In genomic region chr1:165392634-165393571, GRCh38 we compare ENCODE assay signal across 8 cellular contexts. TPM values are rescaled to one million over a fixed set of nuclear protein-coding genes. Genes with fewer than 3 reads are reported as not detected.
A peak's percentile ranks its signal among the peaks of the same experiment; 100 is the strongest.
DNase-seq lines count a peak whose midpoint lies in the region; ATAC-seq and TF ChIP-seq lines count a peak whose summit lies in the region.

No MANE protein-coding gene starts in this region.

- no peak overlapping the region for H3K27ac ChIP-seq in HUES48 (ENCODE audit: low read depth, low read length)
- H3K27ac ChIP-seq in OCI-LY1 (ENCODE audit: low read depth, low read length, poor library complexity, severe bottlenecking): no peak overlapping the region
- H3K27ac ChIP-seq in naive thymus-derived CD4-positive, alpha-beta T cell (ENCODE audit: low read depth, low read length): no peak overlapping the region

- H3K9ac ChIP-seq in HUES48 (ENCODE audit: low read depth, low read length) (no peak overlapping the region), OCI-LY1 (ENCODE audit: low read length) (no peak overlapping the region)

- POLR2A ChIA-PET in naive thymus-derived CD4-positive, alpha-beta T cell (lab: Charles Lee): interaction anchor here (0.8 to 1.5 kb wide), 3 partner anchors 196 to 377 kb away, joined by 3 to 7 read pairs (median 4); no protein-coding TSS in a partner anchor

- no peaks in the 10 kb centered on the region for H3K36me3 ChIP-seq in HUES48 (ENCODE audit: control insufficient read depth, insufficient read depth, low read length)
- no peaks in the 10 kb centered on the region for H3K36me3 ChIP-seq in OCI-LY1 (ENCODE audit: insufficient read depth, low read length)
- no peaks in the 10 kb centered on the region for H3K36me3 ChIP-seq in naive thymus-derived CD4-positive, alpha-beta T cell (ENCODE audit: control insufficient read depth in 2 of 3, insufficient read depth in 3 of 3, low read length in 3 of 3)

- no peak for TF ChIP-seq POLR2A in erythroblast (IDR thresholded peaks at IDR 0.05; ENCODE audit: low read length)

- no peaks in the 10 kb centered on the region for H3K9me2 ChIP-seq in OCI-LY1 (ENCODE audit: low read depth, low read length)

- peaks cover 17 to 35% (median 26%) of the 10 kb centered on the region in 7 donors for H3K4me1 Mint-ChIP-seq in naive thymus-derived CD4-positive, alpha-beta T cell
- peaks cover 17% of the 10 kb centered on the region for H3K4me1 Mint-ChIP-seq in stimulated activated effector memory CD8-positive, alpha-beta T cell treated with anti-CD3 and anti-CD28 coated beads, Interleukin-12 subunit alpha, Interleukin-12 subunit beta, amount 100 ng/mL, for 72 hours

- no peaks in the 10 kb centered on the region for H3F3A ChIP-seq in OCI-LY1 (ENCODE audit: insufficient read depth, low read length)

- TF ChIP-seq CTCF in OCI-LY1 (IDR thresholded peaks at IDR 0.05; ENCODE audit: low read length): peak; percentile 97

- ATAC-seq in GM21526 (IDR thresholded peaks at IDR 0.05; ENCODE audit: low FRiP score, unreplicated experiment): peak; percentile 98
- peak; percentile 100 for ATAC-seq in naive thymus-derived CD4-positive, alpha-beta T cell
- peak; percentile 97 for ATAC-seq in stimulated activated effector memory CD8-positive, alpha-beta T cell treated with anti-CD3 and anti-CD28 coated beads, Interleukin-12 subunit alpha, Interleukin-12 subunit beta, amount 100 ng/mL, for 72 hours

- H3K27me3 ChIP-seq in HUES48 (ENCODE audit: control insufficient read depth, insufficient read depth, low read length): peaks cover 3% of the 10 kb centered on the region; the same call in 1 of the 2 replicates
- peaks cover 7% of the 10 kb centered on the region; the same call in 1 of the 2 replicates for H3K27me3 ChIP-seq in OCI-LY1 (ENCODE audit: insufficient read depth, low read length)
- H3K27me3 ChIP-seq in naive thymus-derived CD4-positive, alpha-beta T cell (ENCODE audit: control insufficient read depth in 2 of 2, insufficient read depth in 2 of 2, low read length in 2 of 2): peaks cover 7 to 21% of the 10 kb centered on the region in 2 donors

- no peaks in the 10 kb centered on the region for H3K36me3 Mint-ChIP-seq in naive thymus-derived CD4-positive, alpha-beta T cell
- H3K36me3 Mint-ChIP-seq in stimulated activated effector memory CD8-positive, alpha-beta T cell treated with anti-CD3 and anti-CD28 coated beads, Interleukin-12 subunit alpha, Interleukin-12 subunit beta, amount 100 ng/mL, for 72 hours: peaks cover 9% of the 10 kb centered on the region

- peak overlapping the region; percentile 45 to 94 (median 90) for H3K27ac Mint-ChIP-seq in naive thymus-derived CD4-positive, alpha-beta T cell
- peak overlapping the region; percentile 83 for H3K27ac Mint-ChIP-seq in stimulated activated effector memory CD8-positive, alpha-beta T cell treated with anti-CD3 and anti-CD28 coated beads, Interleukin-12 subunit alpha, Interleukin-12 subunit beta, amount 100 ng/mL, for 72 hours

- H2AFZ ChIP-seq in OCI-LY1 (ENCODE audit: low read length): no peak overlapping the region

- CTCF ChIA-PET in naive thymus-derived CD4-positive, alpha-beta T cell (lab: Charles Lee): interaction anchor here (0.6 to 5.3 kb wide), 24 partner anchors 8 to 539 kb away, joined by 3 to 127 read pairs (median 4); no protein-coding TSS in a partner anchor

- no peaks in the 10 kb centered on the region for H3K9me3 ChIP-seq in HUES48 (ENCODE audit: control insufficient read depth, insufficient read depth, low read length)
- no peaks in the 10 kb centered on the region for H3K9me3 ChIP-seq in OCI-LY1 (ENCODE audit: low read length)
- no peaks in the 10 kb centered on the region for H3K9me3 ChIP-seq in naive thymus-derived CD4-positive, alpha-beta T cell (ENCODE audit: control insufficient read depth in 2 of 3, low read length in 3 of 3)

- H3K4me3 ChIP-seq in HUES48 (ENCODE audit: low read depth, low read length) (peak overlapping the region; percentile 57), OCI-LY1 (ENCODE audit: low read depth, low read length, poor library complexity, severe bottlenecking) (no peak overlapping the region)
- peak overlapping the region; percentile 28 for H3K4me3 ChIP-seq in naive thymus-derived CD4-positive, alpha-beta T cell (ENCODE audit: low read length)

- peak; percentile 64 for DNase-seq in DMS153 (lab: John Stamatoyannopoulos, UW)
- DNase-seq in activated T-cell treated with anti-CD3 and anti-CD28 coated beads for 1 hour (ENCODE audit: low read depth): peak; percentile 82
- DNase-seq in erythroblast (lab: John Stamatoyannopoulos, UW): peak; percentile 78 to 82
- DNase-seq in naive thymus-derived CD4-positive, alpha-beta T cell: peak; percentile 78 to 94 (median 91)
- DNase-seq in stimulated activated effector memory CD8-positive, alpha-beta T cell treated with anti-CD3 and anti-CD28 coated beads, Interleukin-12 subunit alpha, Interleukin-12 subunit beta, amount 100 ng/mL, for 72 hours (ENCODE audit: low spot score in 2 of 2): peak; percentile 73 to 91

- H3K4me2 ChIP-seq in OCI-LY1 (ENCODE audit: low read length): no peak overlapping the region

- H3K4me3 Mint-ChIP-seq in naive thymus-derived CD4-positive, alpha-beta T cell: peak overlapping the region; percentile 59 to 84 (median 75)
- peak overlapping the region; percentile 47 for H3K4me3 Mint-ChIP-seq in stimulated activated effector memory CD8-positive, alpha-beta T cell treated with anti-CD3 and anti-CD28 coated beads, Interleukin-12 subunit alpha, Interleukin-12 subunit beta, amount 100 ng/mL, for 72 hours

- 0 out of 2 replicates have a peak, but pooled peaks cover 3% of the 10 kb centered on the region for H4K20me1 ChIP-seq in OCI-LY1 (ENCODE audit: insufficient read depth, low read length)

- H3K4me1 ChIP-seq in HUES48 (ENCODE audit: control insufficient read depth, insufficient read depth, low read length) (peaks cover 3% of the 10 kb centered on the region; the same call in 1 of the 2 replicates), OCI-LY1 (ENCODE audit: insufficient read depth, low read length, severe bottlenecking) (no peaks in the 10 kb centered on the region)
- H3K4me1 ChIP-seq in naive thymus-derived CD4-positive, alpha-beta T cell (ENCODE audit: control insufficient read depth in 2 of 2, insufficient read depth in 2 of 2, low read length in 2 of 2): peaks cover 13 to 14% of the 10 kb centered on the region in 2 donors

- intact Hi-C loops in naive thymus-derived CD4-positive, alpha-beta T cell (cut with micrococcal nuclease): loop anchor here (1.0 to 5.0 kb wide), 12 partner anchors 11 to 1099 kb away; partner anchors contain the start of genes TMCO1 (in 2 of the 2) and MGST3 (in 1 of the 2)

- H3K9me3 Mint-ChIP-seq in naive thymus-derived CD4-positive, alpha-beta T cell: peaks cover 0 to 5% (median 0%) of the 10 kb centered on the region in 11 donors
- H3K9me3 Mint-ChIP-seq in stimulated activated effector memory CD8-positive, alpha-beta T cell treated with anti-CD3 and anti-CD28 coated beads, Interleukin-12 subunit alpha, Interleukin-12 subunit beta, amount 100 ng/mL, for 72 hours: no peaks in the 10 kb centered on the region

- H3K79me2 ChIP-seq in OCI-LY1 (ENCODE audit: insufficient read depth, low read length): no peaks in the 10 kb centered on the region

- H3K27me3 Mint-ChIP-seq in naive thymus-derived CD4-positive, alpha-beta T cell: peaks cover 59 to 93% (median 80%) of the 10 kb centered on the region in 5 donors

RNA-seq across cellular contexts. Expression of gene LMX1A, which starts 36.4 kb away (rescaled TPM):
- not detected for total RNA-seq in naive thymus-derived CD4-positive, alpha-beta T cell
- not detected for polyA plus RNA-seq in naive thymus-derived CD4-positive, alpha-beta T cell

RNA-seq across cellular contexts. Expression of gene RXRG, which starts 52.0 kb away (rescaled TPM):
- total RNA-seq in naive thymus-derived CD4-positive, alpha-beta T cell: not detected
- not detected for polyA plus RNA-seq in naive thymus-derived CD4-positive, alpha-beta T cell
